Comparison of ENCODE assay signal across 27 cellular contexts in genomic region chr12:117362391-117362790, GRCh38. TPM values are rescaled to one million over a fixed set of nuclear protein-coding genes. Genes with fewer than 3 reads are reported as not detected.
DNase-seq lines count a peak whose midpoint lies in the region; ATAC-seq, FAIRE-seq and TF ChIP-seq lines count a peak whose summit lies in the region.
"Had no signal": no experiment of that assay in that cellular context is flagged by ENCODE, and none has a peak within 500 bp of the region (broad histone marks: within the 10 kb centered on the region; RNA-seq: fewer than 3 reads in every experiment).

No MANE protein-coding gene starts in this region.

- H4K20me1 ChIP-seq in keratinocyte (ENCODE audit: control insufficient read depth, extremely low read depth, insufficient read depth, low read length): no peaks in the 10 kb centered on the region

- H3K9me3 ChIP-seq in right cardiac atrium (ENCODE audit: control insufficient read depth, low read length) (no peaks in the 10 kb centered on the region), keratinocyte (ENCODE audit: control insufficient read depth, low read depth, low read length) (no peaks in the 10 kb centered on the region)
- H3K9me3 ChIP-seq: MG63, SJSA1 had no signal

- H3K4me2 ChIP-seq in keratinocyte (ENCODE audit: control insufficient read depth, extremely low read depth, insufficient read depth, low read depth, low read length): peak overlapping the region; percentile 80
- H3K4me2 ChIP-seq: BLaER1 treated with 17β-estradiol and CSF1 and Interleukin-3, amounts not matched to agents 10 nM and 100 nM had no signal

- H3K9me3 Mint-ChIP-seq in brain (peaks cover 0 to 2% (median 0%) of the 10 kb centered on the region in 5 experiments), immature natural killer cell (no peaks in the 10 kb centered on the region)
- H3K9me3 Mint-ChIP-seq: CD4-positive, alpha-beta T cell had no signal

- intact Hi-C loops in cardiac septum (cut with DNase I) (no loop called here), right cardiac atrium (cut with DNase I) (loop anchor here in 2 of 4 donors (5.0 to 10.0 kb wide), 2 partner anchors 312 to 475 kb away; no protein-coding TSS in a partner anchor)

- no peak overlapping the region for H3K27ac ChIP-seq in right cardiac atrium (ENCODE audit: low read length)
- no peak overlapping the region for H3K27ac ChIP-seq in keratinocyte (ENCODE audit: control insufficient read depth, insufficient read depth, low read length)
- H3K27ac ChIP-seq: BLaER1 treated with 17β-estradiol and CSF1 and Interleukin-3, amounts not matched to agents 10 nM and 100 nM; SJSA1 had no signal

- H3K4me3 ChIP-seq in right cardiac atrium (ENCODE audit: low read length) (no peak overlapping the region), keratinocyte (ENCODE audit: control insufficient read depth in 2 of 3, extremely low read depth in 1 of 3, insufficient read depth in 2 of 3, low read depth in 1 of 3, low read length in 3 of 3) (no peak overlapping the region)
- H3K4me3 ChIP-seq: BLaER1 treated with 17β-estradiol and CSF1 and Interleukin-3, amounts not matched to agents 10 nM and 100 nM; GM12878; MG63; SJSA1 had no signal

- WGBS in right cardiac atrium: 78% methylated on average over 12 of the region's 12 CpGs

- no peak overlapping the region for H2AFZ ChIP-seq in keratinocyte (ENCODE audit: control insufficient read depth, low read length)

- H3K9me1 ChIP-seq in keratinocyte (ENCODE audit: control insufficient read depth, extremely low read depth, insufficient read depth, low read length): no peaks in the 10 kb centered on the region

- peaks cover 22% of the 10 kb centered on the region for H3K79me2 ChIP-seq in keratinocyte (ENCODE audit: control insufficient read depth, insufficient read depth, low read length)

- ATAC-seq in right cardiac atrium: no peak
- ATAC-seq in GM18868 (IDR thresholded peaks at IDR 0.05; ENCODE audit: unreplicated experiment): no peak
- ATAC-seq in GM18867 (IDR thresholded peaks at IDR 0.05; ENCODE audit: unreplicated experiment): no peak
- ATAC-seq: GM12878, T-cell had no signal

- peaks cover 76% of the 10 kb centered on the region for H3K27me3 Mint-ChIP-seq in brain
- H3K27me3 Mint-ChIP-seq in immature natural killer cell (ENCODE audit: low read depth in 3 of 3): peaks cover 11 to 19% (median 13%) of the 10 kb centered on the region in 3 donors

- H3K27me3 ChIP-seq in right cardiac atrium (ENCODE audit: control insufficient read depth, insufficient read depth) (no peaks in the 10 kb centered on the region), keratinocyte (ENCODE audit: control insufficient read depth, extremely low read depth, insufficient read depth, low read length) (peaks cover 4% of the 10 kb centered on the region)

- no peaks in the 10 kb centered on the region for H3K4me1 ChIP-seq in right cardiac atrium (ENCODE audit: control insufficient read depth, insufficient read depth, low read length)
- peaks cover 11% of the 10 kb centered on the region for H3K4me1 ChIP-seq in keratinocyte (ENCODE audit: control insufficient read depth, extremely low read depth, insufficient read depth, low read length)

- no peaks in the 10 kb centered on the region for H3K4me1 Mint-ChIP-seq in brain
- H3K4me1 Mint-ChIP-seq in immature natural killer cell: no peaks in the 10 kb centered on the region
- H3K4me1 Mint-ChIP-seq: T-cell had no signal

- H3K36me3 ChIP-seq in keratinocyte (ENCODE audit: control insufficient read depth in 2 of 2, extremely low read depth in 1 of 2, insufficient read depth in 2 of 2, low read length in 2 of 2): peaks cover 0 to 8% of the 10 kb centered on the region in 2 experiments
- H3K36me3 ChIP-seq: BLaER1 treated with 17β-estradiol and CSF1 and Interleukin-3, amounts not matched to agents 10 nM and 100 nM; MG63; SJSA1 had no signal

- FAIRE-seq in keratinocyte (lab: Jason Lieb, UNC): no peak
- FAIRE-seq: A204.1, D721Med, G401.6, GM12878, H54, HTR-8/SVneo had no signal

- TF ChIP-seq CTCF in brain (conservative IDR thresholded peaks at IDR 0.05) (no peak), keratinocyte (optimal IDR thresholded peaks at IDR 0.05 in 1 of 3, IDR thresholded peaks at IDR 0.05 in 1 of 3, conservative IDR thresholded peaks at IDR 0.05 in 1 of 3; ENCODE audit: extremely low read depth in 1 of 3, insufficient read depth in 2 of 3, low read length in 3 of 3) (no peak)

- dilution Hi-C loops in keratinocyte (cut with MboI; ENCODE audit: extremely low pct_ligation_motif_present, low sequenced_read_pairs): loop anchor here (25.0 kb wide), 1 partner anchor 475 kb away; no protein-coding TSS in a partner anchor

- no peak overlapping the region for H3K9ac ChIP-seq in keratinocyte (ENCODE audit: control insufficient read depth, extremely low read depth, insufficient read depth, low read length)
- H3K9ac ChIP-seq: BLaER1 treated with 17β-estradiol and CSF1 and Interleukin-3, amounts not matched to agents 10 nM and 100 nM had no signal

- H3K27ac Mint-ChIP-seq in brain (no peak overlapping the region), immature natural killer cell (no peak overlapping the region)
- H3K27ac Mint-ChIP-seq: CD4-positive, alpha-beta T cell; T-cell had no signal

- no peaks in the 10 kb centered on the region for H3K36me3 Mint-ChIP-seq in brain
- H3K36me3 Mint-ChIP-seq in immature natural killer cell: no peaks in the 10 kb centered on the region
- H3K36me3 Mint-ChIP-seq: T-cell had no signal

- DNase-seq in cardiac septum (ENCODE audit: low spot score) (peak; percentile 39), right cardiac atrium (no peak), keratinocyte (ENCODE audit: low read depth, low spot score) (no peak), putamen (ENCODE audit: low spot score) (peak; percentile 26), immature natural killer cell (no peak)
- DNase-seq: AML-193; CD4-positive, alpha-beta T cell; KG1; MG63; NCI-H1694; NCI-H2029 treated with DMSO at 0.1 percent for 48 hours; NCI-H2227 treated with DMSO at 0.1 percent for 48 hours; NCI-H526 treated with DMSO at 0.1 percent for 48 hours; Right ventricle myocardium superior; RPMI8226; T-cell had no signal

- H3K4me3 Mint-ChIP-seq in brain (peak overlapping the region in 3 of 5 experiments; percentile 9 to 51 (median 18)), immature natural killer cell (no peak overlapping the region)
- H3K4me3 Mint-ChIP-seq: CD4-positive, alpha-beta T cell; T-cell had no signal

RNA-seq across cellular contexts. Expression of gene NOS1, which starts 1.0 kb away (rescaled TPM):
- total RNA-seq in cardiac septum (0.32 TPM), right cardiac atrium (under 1 TPM; 0.09 to 0.71 (median 0.27) TPM)
- polyA plus RNA-seq in right cardiac atrium (0.07 TPM), brain (ENCODE audit: insufficient read depth, low read depth, low replicate concordance) (1.5 TPM), keratinocyte (2.8 to 11.4 TPM (median 5.6 TPM) in 3 replicates), immature natural killer cell (not detected)
- polyA plus RNA-seq in keratinocyte (2011; ENCODE audit: low read depth): 1.8 TPM
- 6.2 and 7.2 TPM in 2 replicates for polyA plus RNA-seq in keratinocyte (2011; cell fraction: cytosol; rRNA removed)
- polyA plus RNA-seq in keratinocyte (2011; cell fraction: nucleus; rRNA removed): 22.0 and 23.8 TPM in 2 replicates
- 3.9 and 15.9 TPM in 2 replicates for polyA plus RNA-seq in keratinocyte (2012; ENCODE audit: low replicate concordance)
- polyA minus RNA-seq in keratinocyte: 9.7 to 66.6 TPM (median 22.5 TPM) in 3 replicates
- 13.2 TPM for polyA minus RNA-seq in keratinocyte (2011; cell fraction: cytosol; rRNA and poly(A)+ RNA removed)
- polyA minus RNA-seq in keratinocyte (2011; cell fraction: nucleus; rRNA and poly(A)+ RNA removed): 22.1 and 29.6 TPM in 2 replicates
- total RNA-seq: CD4-positive, alpha-beta T cell; GM12878; SJSA1 had no signal

Comparison
In these comparisons a context has a peak if more than half of its experiments do, and no peak if none do; other contexts are left out.
1. DNase-seq: peak in cardiac septum (single experiment) and putamen (single experiment); none in right cardiac atrium (0 of 3), keratinocyte (single experiment) and immature natural killer cell (0 of 3).
2. H3K4me3 Mint-ChIP-seq: peak in brain (3 of 5); none in immature natural killer cell (0 of 5).